ENCODE assay signal across 1 cellular context in genomic region chr14:74942164-74942563, GRCh38.
TF ChIP-seq lines count a peak whose summit lies in the region.

No MANE protein-coding gene starts in this region.

TF ChIP-seq in GM23338, 12 proteins besides CTCF, POLR2A, EP300 and RAD21 (continued from another document):
- TF ChIP-seq ETS1 (IDR thresholded peaks at IDR 0.05) (no peak), CREB1 (CRISPR knock-in tag; IDR thresholded peaks at IDR 0.05; ENCODE audit: low read depth) (no peak), ZNF114 (CRISPR knock-in tag; IDR thresholded peaks at IDR 0.05) (no peak), JUNB (IDR thresholded peaks at IDR 0.05; ENCODE audit: unreplicated experiment) (no peak)
